In genomic region chr11:2826679-2827056, GRCh38 we compare ENCODE assay signal across 10 cellular contexts. TPM values are rescaled to one million over a fixed set of nuclear protein-coding genes. Genes with fewer than 3 reads are reported as not detected.
DNase-seq lines count a peak whose midpoint lies in the region; ATAC-seq and TF ChIP-seq lines count a peak whose summit lies in the region.
"Had no signal": no experiment of that assay in that cellular context is flagged by ENCODE, and none has a peak within 500 bp of the region (broad histone marks: within the 10 kb centered on the region; RNA-seq: fewer than 3 reads in every experiment).

No MANE protein-coding gene starts in this region.

- peak overlapping the region in 1 of 2 donors; percentile 31 for H3K9ac ChIP-seq in mucosa of rectum (ENCODE audit: low read depth in 1 of 2, low read length in 2 of 2)

- H3K27ac ChIP-seq in cingulate gyrus (ENCODE audit: low read depth, low read length): peak overlapping the region; percentile 47
- peak overlapping the region; percentile 69 to 76 for H3K27ac ChIP-seq in mucosa of rectum (ENCODE audit: low read depth in 2 of 2, low read length in 2 of 2)
- peak overlapping the region; percentile 80 to 91 (median 82) for H3K27ac ChIP-seq in tibial nerve

- no peak for ATAC-seq in GM18517 (IDR thresholded peaks at IDR 0.05; ENCODE audit: unreplicated experiment)
- no peak for ATAC-seq in GM21423 (IDR thresholded peaks at IDR 0.05; ENCODE audit: unreplicated experiment)
- no peak for ATAC-seq in HG02885 (IDR thresholded peaks at IDR 0.05; ENCODE audit: poor library complexity, unreplicated experiment)

- H3K27me3 ChIP-seq in mucosa of rectum (ENCODE audit: control insufficient read depth in 2 of 2, insufficient read depth in 2 of 2, low read length in 2 of 2) (no peaks in the 10 kb centered on the region), tibial nerve (no peaks in the 10 kb centered on the region)

- DNase-seq in MV-4-11 (lab: John Stamatoyannopoulos, UW) (peak; percentile 93), tibial nerve (ENCODE audit: low spot score in 2 of 2) (no peak)
- DNase-seq: activated CD4-positive, alpha-beta T cell treated with anti-CD3 and anti-CD28 coated beads for 48 hours; naive thymus-derived CD8-positive, alpha-beta T cell; NCI-H1048 had no signal

- WGBS in tibial nerve, 2 donors: 56 to 60% methylated on average over 3 to 4 of the region's 4 CpGs

- peaks cover 0 to 4% of the 10 kb centered on the region in 2 donors for H3K36me3 ChIP-seq in mucosa of rectum (ENCODE audit: control insufficient read depth in 2 of 2, insufficient read depth in 2 of 2, low read length in 2 of 2)
- H3K36me3 ChIP-seq in tibial nerve: no peaks in the 10 kb centered on the region

- H3K4me1 ChIP-seq in mucosa of rectum (ENCODE audit: control insufficient read depth in 2 of 2, insufficient read depth in 2 of 2, low read length in 2 of 2): peaks cover 5 to 11% of the 10 kb centered on the region in 2 donors
- H3K4me1 ChIP-seq in tibial nerve: peaks cover 0 to 31% (median 19%) of the 10 kb centered on the region in 4 donors

- H3K4me3 ChIP-seq in mucosa of rectum (ENCODE audit: low read length in 2 of 2): no peak overlapping the region
- H3K4me3 ChIP-seq in tibial nerve: peak overlapping the region in 1 of 4 donors; percentile 31

- H3K9me3 ChIP-seq in mucosa of rectum (ENCODE audit: control insufficient read depth in 2 of 2, low read length in 2 of 2): no peaks in the 10 kb centered on the region
- peaks cover 0 to 35% (median 4%) of the 10 kb centered on the region in 4 donors for H3K9me3 ChIP-seq in tibial nerve

- TF ChIP-seq CTCF in tibial nerve (IDR thresholded peaks at IDR 0.05): no peak

- TF ChIP-seq EP300 in tibial nerve (IDR thresholded peaks at IDR 0.05): no peak

- no peak for TF ChIP-seq POLR2A in tibial nerve (IDR thresholded peaks at IDR 0.05)

RNA-seq across cellular contexts. Expression of gene CDKN1C, which starts 58.9 kb away (rescaled TPM):
- total RNA-seq in tibial nerve: 100 to 1,000 TPM; 128 to 330 (median 260) TPM
